ENCODE assay signal across 9 cellular contexts in the genomic region with DNA sequence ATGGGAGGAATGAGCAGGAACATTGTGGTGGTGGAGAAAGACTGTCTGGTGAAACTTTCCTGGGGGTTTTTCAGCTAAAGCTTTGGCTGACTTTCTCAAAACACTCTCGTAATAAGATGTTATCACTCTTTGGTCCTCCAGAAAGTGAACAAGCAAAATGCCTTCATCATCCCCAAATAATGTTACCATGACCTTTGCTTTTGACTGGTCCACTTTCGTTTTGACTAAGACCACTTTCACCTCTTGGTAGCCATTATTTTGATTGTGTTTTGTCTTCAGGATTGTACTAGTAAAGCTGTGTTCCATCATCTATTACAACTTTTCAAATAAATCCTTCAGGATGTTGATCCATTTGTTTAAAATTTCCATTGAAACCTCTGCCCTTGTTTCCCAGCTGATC.
"Had no signal": no experiment of that assay in that cellular context is flagged by ENCODE, and none has a peak within 500 bp of the region (broad histone marks: within the 10 kb centered on the region; RNA-seq: fewer than 3 reads in every experiment).

No MANE protein-coding gene starts in this region.

- H3K4me1 Mint-ChIP-seq: IgD-negative memory B cell had no signal

- H3K9ac ChIP-seq: KMS-11 had no signal

- H3K4me2 ChIP-seq: KMS-11 had no signal

- H3K27me3 Mint-ChIP-seq: IgD-negative memory B cell had no signal

- FAIRE-seq: HepG2, HTR-8/SVneo, K562 had no signal

- ATAC-seq: HepG2, K562 had no signal

- DNase-seq: IMR-90, KBM-7, KG1 had no signal

- H3K4me3 Mint-ChIP-seq: IgD-negative memory B cell had no signal

- H3K27ac ChIP-seq: HL-60, KMS-11 had no signal

- H3K36me3 Mint-ChIP-seq: IgD-negative memory B cell had no signal

- H3K27ac Mint-ChIP-seq: IgD-negative memory B cell had no signal

- H3K4me3 ChIP-seq: K562 had no signal
